In genomic region chr21:35470522-35470921, GRCh38 we compare ENCODE assay signal across 18 cellular contexts.
"Had no signal": no experiment of that assay in that cellular context is flagged by ENCODE, and none has a peak within 500 bp of the region (broad histone marks: within the 10 kb centered on the region; RNA-seq: fewer than 3 reads in every experiment).

No MANE protein-coding gene starts in this region.

- H3K4me3 Mint-ChIP-seq: activated naive CD8-positive, alpha-beta T cell; activated T-cell treated with anti-CD3 and anti-CD28 coated beads, Interleukin-2, amount 50 U/mL, for 4 hours; memory B cell; nephron progenitor cell; T-helper 17 cell; type B pancreatic cell had no signal

- H3K4me1 ChIP-seq: psoas muscle had no signal

- H3K4me1 Mint-ChIP-seq: memory B cell had no signal

- H3K27ac Mint-ChIP-seq: activated naive CD8-positive, alpha-beta T cell; nephron progenitor cell; T-helper 17 cell; type B pancreatic cell had no signal

- H3K36me3 Mint-ChIP-seq: memory B cell had no signal

- H3K4me3 ChIP-seq: psoas muscle had no signal

- H3K27ac ChIP-seq: brain microvascular endothelial cell, psoas muscle had no signal

- H3K36me3 ChIP-seq: brain microvascular endothelial cell had no signal

- H3K27me3 ChIP-seq: brain microvascular endothelial cell had no signal

- H3K27me3 Mint-ChIP-seq: activated naive CD8-positive, alpha-beta T cell had no signal

- ATAC-seq: activated CD4-positive, CD25-positive, alpha-beta regulatory T cell treated with anti-CD3 and anti-CD28 coated beads, Interleukin-2, amount 50 U/mL, for 24 hours; activated T-cell treated with anti-CD3 and anti-CD28 coated beads, Interleukin-2, amount 50 U/mL, for 4 hours; left lobe of liver; psoas muscle; sciatic nerve; T-helper 17 cell had no signal

- DNase-seq: activated CD4-positive, alpha-beta T cell treated with anti-CD3 and anti-CD28 coated beads, Interleukin-2, amount 50 U/mL, for 4 hours; activated effector memory CD4-positive, alpha-beta T cell treated with anti-CD3 and anti-CD28 coated beads, Interleukin-2, amount 50 U/mL, for 16 hours; activated T-cell treated with anti-CD3 and anti-CD28 coated beads, Interleukin-2, amount 50 U/mL, for 4 hours; brain microvascular endothelial cell; cerebellar nuclear complex; dermis blood vessel endothelial cell; islet precursor cell; nephron progenitor cell; psoas muscle; stimulated activated CD4-positive, alpha-beta T cell treated with anti-CD3 and anti-CD28 coated beads, Interleukin-12 subunit alpha, Interleukin-12 subunit beta, amount 100 ng/mL, for 4 hours; stimulated activated naive CD4-positive, alpha-beta T cell treated with Interleukin-2 at 50 U/mL for 16 hours; T-helper 17 cell had no signal

- H3K9me3 ChIP-seq: psoas muscle had no signal
